In the genomic region with DNA sequence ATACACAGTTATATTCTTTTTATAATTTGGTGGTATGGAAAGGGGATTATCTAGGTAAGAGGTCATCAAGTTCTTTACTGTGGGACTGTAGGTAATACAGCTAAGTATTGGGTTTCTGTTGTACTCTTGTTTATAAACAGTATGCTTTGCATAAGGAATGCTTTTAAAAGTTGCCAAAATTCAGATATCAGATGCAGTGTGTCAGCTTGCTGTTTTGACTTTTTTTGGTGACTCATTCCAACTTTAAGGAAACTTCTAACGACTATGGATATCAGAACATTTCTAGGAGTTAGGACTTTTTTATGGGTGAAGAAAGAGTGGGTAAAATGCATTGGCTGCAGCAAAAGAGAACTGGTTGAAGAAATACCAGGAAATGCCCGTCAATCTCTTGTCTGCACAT, we compare ENCODE assay signal across 19 cellular contexts. TPM values are rescaled to one million over a fixed set of nuclear protein-coding genes. Genes with fewer than 3 reads are reported as not detected.
DNase-seq lines count a peak whose midpoint lies in the region; FAIRE-seq and TF ChIP-seq lines count a peak whose summit lies in the region.
"Had no signal": no experiment of that assay in that cellular context is flagged by ENCODE, and none has a peak within 500 bp of the region (broad histone marks: within the 10 kb centered on the region; RNA-seq: fewer than 3 reads in every experiment).

No MANE protein-coding gene starts in this region.

- H3K36me3 ChIP-seq in CD4-positive, alpha-beta memory T cell (ENCODE audit: insufficient read depth, low read length): no peaks in the 10 kb centered on the region
- H3K36me3 ChIP-seq in endothelial cell of umbilical vein (ENCODE audit: control insufficient read depth in 2 of 2, extremely low read depth in 1 of 2, insufficient read depth in 2 of 2, low read length in 2 of 2) (no peaks in the 10 kb centered on the region), osteoblast (ENCODE audit: insufficient read depth, low read length) (peaks cover 7% of the 10 kb centered on the region)
- H3K36me3 ChIP-seq: BE2C, Peyer's patch had no signal

- no peak overlapping the region for H3K9ac ChIP-seq in endothelial cell of umbilical vein (replicated peaks; ENCODE audit: extremely low read depth, insufficient read depth, low read length)
- H3K9ac ChIP-seq: KMS-11 had no signal

- H3K4me1 ChIP-seq in CD4-positive, alpha-beta memory T cell (ENCODE audit: insufficient read depth, low read length): peaks cover 32% of the 10 kb centered on the region
- peaks cover 24% of the 10 kb centered on the region for H3K4me1 ChIP-seq in endothelial cell of umbilical vein (ENCODE audit: control insufficient read depth, extremely low read depth, insufficient read depth, low read length)
- peaks cover 29% of the 10 kb centered on the region for H3K4me1 ChIP-seq in osteoblast (ENCODE audit: insufficient read depth, low read length)

- H3K4me1 Mint-ChIP-seq in CD4-positive, alpha-beta memory T cell: peaks cover 28 to 47% (median 32%) of the 10 kb centered on the region in 4 donors

- no TSS peak for BruUV-seq in endothelial cell of umbilical vein (replicated peaks; lab: Mats Ljungman, UMichigan)

- H3K9me1 ChIP-seq in endothelial cell of umbilical vein (replicated peaks; ENCODE audit: control insufficient read depth, extremely low read depth, insufficient read depth, low read length): no peaks in the 10 kb centered on the region

- FAIRE-seq in endothelial cell of umbilical vein (lab: Jason Lieb, UNC): no peak

- CTCF ChIA-PET in CD4-positive, alpha-beta memory T cell (lab: Charles Lee; ENCODE audit: partially characterized antibody): interaction anchor here (0.7 to 1.4 kb wide), 6 partner anchors 16 to 114 kb away, joined by 3 to 8 read pairs (median 4); a partner anchor contains a TSS
- CTCF ChIA-PET in endothelial cell of umbilical vein (lab: Charles Lee): no interaction called here

- no peaks in the 10 kb centered on the region for H3K27me3 Mint-ChIP-seq in CD4-positive, alpha-beta memory T cell

- H3K27ac ChIP-seq in CD4-positive, alpha-beta memory T cell (ENCODE audit: low read depth, low read length): no peak overlapping the region
- no peak overlapping the region for H3K27ac ChIP-seq in endothelial cell of umbilical vein (ENCODE audit: insufficient read depth, low read depth, low read length)
- no peak overlapping the region for H3K27ac ChIP-seq in osteoblast (ENCODE audit: low read depth, low read length)
- H3K27ac ChIP-seq: KMS-11, Peyer's patch had no signal

- no peak for DNase-seq in CD4-positive, alpha-beta memory T cell
- DNase-seq in HCEC 1CT (peak; percentile 41), endothelial cell of umbilical vein (ENCODE audit: low read depth, low spot score) (no peak), osteoblast (ENCODE audit: insufficient read length, low spot score, missing footprints) (peak; percentile 71), NCI-H774 (lab: John Stamatoyannopoulos, UW) (no peak), KBM-7 (no peak), globus pallidus (ENCODE audit: low spot score) (no peak)
- DNase-seq: ACHN, BE2C, H9, MM.1S, NCI-H1092 treated with DMSO at 0.1 percent for 48 hours, NCI-H2227 treated with DMSO at 0.1 percent for 48 hours, NCI-H524, Peyer's patch, Right ventricle myocardium superior had no signal

- intact Hi-C loops in CD4-positive, alpha-beta memory T cell (cut with micrococcal nuclease): no loop called here
- intact Hi-C loops in endothelial cell of umbilical vein (cut with micrococcal nuclease): no loop called here

- H3K79me2 ChIP-seq in endothelial cell of umbilical vein (ENCODE audit: control insufficient read depth, insufficient read depth, low read length): peaks cover 15% of the 10 kb centered on the region
- H3K79me2 ChIP-seq in osteoblast (ENCODE audit: insufficient read depth, low read length): peaks cover 57% of the 10 kb centered on the region

- no peaks in the 10 kb centered on the region for H3K9me3 ChIP-seq in CD4-positive, alpha-beta memory T cell (ENCODE audit: control insufficient read depth in 1 of 2, low read length in 2 of 2)
- H3K9me3 ChIP-seq in endothelial cell of umbilical vein (replicated peaks; ENCODE audit: control insufficient read depth, insufficient read depth, low read length): no peaks in the 10 kb centered on the region
- H3K9me3 ChIP-seq in osteoblast (ENCODE audit: low read depth, low read length): no peaks in the 10 kb centered on the region
- H3K9me3 ChIP-seq: BE2C, Peyer's patch had no signal

- H3K36me3 Mint-ChIP-seq in CD4-positive, alpha-beta memory T cell: peaks cover 0 to 23% of the 10 kb centered on the region in 2 donors

- in situ Hi-C loops in KBM-7 (cut with MboI; ENCODE audit: low pct_unique_long_range_greater_than_20kb, low sequenced_read_pairs): no loop called here

- H3K4me2 ChIP-seq in endothelial cell of umbilical vein (ENCODE audit: insufficient read depth, low read length): no peak overlapping the region
- H3K4me2 ChIP-seq in osteoblast (ENCODE audit: insufficient read depth, low read length): no peak overlapping the region

- POLR2A ChIA-PET in CD4-positive, alpha-beta memory T cell (lab: Charles Lee; ENCODE audit: partially characterized antibody): no interaction called here
- POLR2A ChIA-PET in endothelial cell of umbilical vein (lab: Charles Lee): no interaction called here

- dilution Hi-C loops in endothelial cell of umbilical vein (cut with MboI; ENCODE audit: extremely low pct_ligation_motif_present, low sequenced_read_pairs): no loop called here

- no peaks in the 10 kb centered on the region for H3K9me3 Mint-ChIP-seq in CD4-positive, alpha-beta memory T cell
- H3K9me3 Mint-ChIP-seq: H9; T-helper 1 cell treated with Interleukin-12 subunit alpha and Interleukin-12 subunit beta and Interleukin-4 antibody, amounts not matched to agents 30 μg/mL and 1 μg/mL, for 36 hours had no signal

- no peaks in the 10 kb centered on the region for H3K27me3 ChIP-seq in CD4-positive, alpha-beta memory T cell (ENCODE audit: insufficient read depth, low read length)
- H3K27me3 ChIP-seq in endothelial cell of umbilical vein (ENCODE audit: control insufficient read depth in 2 of 2, insufficient read depth in 2 of 2, low read length in 2 of 2) (no peaks in the 10 kb centered on the region), osteoblast (ENCODE audit: insufficient read depth, low read length) (no peaks in the 10 kb centered on the region)
- H3K27me3 ChIP-seq: BE2C, Peyer's patch had no signal

- H4K20me1 ChIP-seq in endothelial cell of umbilical vein (replicated peaks; ENCODE audit: control insufficient read depth, extremely low read depth, insufficient read depth, low read length) (no peaks in the 10 kb centered on the region), osteoblast (ENCODE audit: insufficient read depth, low read length) (peaks cover 9% of the 10 kb centered on the region)

- H3K4me3 Mint-ChIP-seq in CD4-positive, alpha-beta memory T cell: no peak overlapping the region
- H3K4me3 Mint-ChIP-seq: H9; T-helper 1 cell treated with Interleukin-12 subunit alpha and Interleukin-12 subunit beta and Interleukin-4 antibody, amounts not matched to agents 30 μg/mL and 1 μg/mL, for 36 hours had no signal

- no peak for TF ChIP-seq CTCF in endothelial cell of umbilical vein (IDR thresholded peaks at IDR 0.05; ENCODE audit: extremely low read depth in 1 of 2, insufficient read depth in 1 of 2, low read depth in 1 of 2, low read length in 2 of 2)
- TF ChIP-seq CTCF in osteoblast (IDR thresholded peaks at IDR 0.05; ENCODE audit: extremely low read depth, low read depth, low read length): no peak

- no peak for TF ChIP-seq POLR2A in endothelial cell of umbilical vein (IDR thresholded peaks at IDR 0.05; ENCODE audit: low read depth, low read length)

- peak overlapping the region in 5 of 7 donors; percentile 30 to 99 (median 86) for H3K27ac Mint-ChIP-seq in CD4-positive, alpha-beta memory T cell
- H3K27ac Mint-ChIP-seq: H9; T-helper 1 cell treated with Interleukin-12 subunit alpha and Interleukin-12 subunit beta and Interleukin-4 antibody, amounts not matched to agents 30 μg/mL and 1 μg/mL, for 36 hours had no signal

- H2AFZ ChIP-seq in endothelial cell of umbilical vein (ENCODE audit: low read depth, low read length) (no peak overlapping the region), osteoblast (ENCODE audit: low read length) (no peak overlapping the region)

- H3K4me3 ChIP-seq in CD4-positive, alpha-beta memory T cell (ENCODE audit: low read length in 2 of 2): no peak overlapping the region
- H3K4me3 ChIP-seq in endothelial cell of umbilical vein (replicated peaks in 1 of 3; ENCODE audit: insufficient read depth in 1 of 3, low read depth in 1 of 3, low read length in 3 of 3) (no peak overlapping the region), osteoblast (ENCODE audit: insufficient read depth, low read length) (no peak overlapping the region)
- H3K4me3 ChIP-seq: Peyer's patch had no signal

RNA-seq across cellular contexts. Expression of a gene that starts 2.8 kb away (rescaled TPM):
- total RNA-seq in CD4-positive, alpha-beta memory T cell: not detected
- not detected for polyA plus RNA-seq in CD4-positive, alpha-beta memory T cell
- total RNA-seq in endothelial cell of umbilical vein (not detected in 2 replicates), osteoblast (not detected in 2 replicates)
- not detected in 2 replicates for polyA plus RNA-seq in endothelial cell of umbilical vein
- not detected in 2 replicates for polyA plus RNA-seq in endothelial cell of umbilical vein (2011; cell fraction: cytosol; rRNA removed)
- not detected in 2 replicates for polyA plus RNA-seq in endothelial cell of umbilical vein (2011; cell fraction: nucleus; rRNA removed)
- polyA plus RNA-seq in endothelial cell of umbilical vein (2012): not detected in 2 replicates
- not detected in 2 replicates for polyA minus RNA-seq in endothelial cell of umbilical vein
- polyA minus RNA-seq in endothelial cell of umbilical vein (2011; cell fraction: cytosol; rRNA and poly(A)+ RNA removed): not detected
- polyA minus RNA-seq in endothelial cell of umbilical vein (2011; cell fraction: nucleus; rRNA and poly(A)+ RNA removed): not detected in 2 replicates
- total RNA-seq: Daoy, H9, Peyer's patch, Right ventricle myocardium superior had no signal

RNA-seq across cellular contexts. Expression of a gene that starts 45.8 kb away (rescaled TPM):
- total RNA-seq in CD4-positive, alpha-beta memory T cell: 100 to 1,000 TPM; 153 to 160 TPM
- 10 to 100 TPM; 13.4 to 25.1 TPM for polyA plus RNA-seq in CD4-positive, alpha-beta memory T cell
- total RNA-seq in endothelial cell of umbilical vein (27.1 and 34.7 TPM in 2 replicates), osteoblast (14.4 and 17.0 TPM in 2 replicates)
- polyA plus RNA-seq in endothelial cell of umbilical vein: 21.2 and 28.6 TPM in 2 replicates
- 8.6 and 9.0 TPM in 2 replicates for polyA plus RNA-seq in endothelial cell of umbilical vein (2011; cell fraction: cytosol; rRNA removed)
- polyA plus RNA-seq in endothelial cell of umbilical vein (2011; cell fraction: nucleus; rRNA removed): 77.3 and 82.2 TPM in 2 replicates
- 8.2 and 8.7 TPM in 2 replicates for polyA plus RNA-seq in endothelial cell of umbilical vein (2012)
- polyA minus RNA-seq in endothelial cell of umbilical vein: 78.3 and 88.7 TPM in 2 replicates
- 17.6 TPM for polyA minus RNA-seq in endothelial cell of umbilical vein (2011; cell fraction: cytosol; rRNA and poly(A)+ RNA removed)
- polyA minus RNA-seq in endothelial cell of umbilical vein (2011; cell fraction: nucleus; rRNA and poly(A)+ RNA removed): 167 and 237 TPM in 2 replicates

RNA-seq across cellular contexts. Expression of a gene that starts 45.8 kb away (rescaled TPM):
- 10 to 100 TPM; 40.2 TPM for total RNA-seq in CD4-positive, alpha-beta memory T cell
- 100 to 1,000 TPM in 1 of 2 donors, 10 to 100 TPM in 1; 85.5 to 142 TPM for polyA plus RNA-seq in CD4-positive, alpha-beta memory T cell
- 68.7 and 69.4 TPM in 2 replicates for total RNA-seq in endothelial cell of umbilical vein
- polyA plus RNA-seq in endothelial cell of umbilical vein: 11.6 and 16.9 TPM in 2 replicates
- 51.3 and 58.8 TPM in 2 replicates for polyA plus RNA-seq in endothelial cell of umbilical vein (2011; cell fraction: cytosol; rRNA removed)
- 17.3 and 22.5 TPM in 2 replicates for polyA plus RNA-seq in endothelial cell of umbilical vein (2011; cell fraction: nucleus; rRNA removed)
- 54.0 and 88.4 TPM in 2 replicates for polyA plus RNA-seq in endothelial cell of umbilical vein (2012)
- polyA minus RNA-seq in endothelial cell of umbilical vein: 13.8 and 14.6 TPM in 2 replicates
- polyA minus RNA-seq in endothelial cell of umbilical vein (2011; cell fraction: cytosol; rRNA and poly(A)+ RNA removed): 13.0 TPM
- 3.3 and 4.3 TPM in 2 replicates for polyA minus RNA-seq in endothelial cell of umbilical vein (2011; cell fraction: nucleus; rRNA and poly(A)+ RNA removed)
- total RNA-seq in osteoblast: 34.8 and 42.3 TPM in 2 replicates

Comparison
In these comparisons a context has a peak if more than half of its experiments do, and no peak if none do; other contexts are left out.
1. DNase-seq: peak in HCEC 1CT (single experiment) and osteoblast (single experiment); none in CD4-positive, alpha-beta memory T cell (0 of 5), endothelial cell of umbilical vein (single experiment), NCI-H774 (single experiment), KBM-7 (single experiment) and globus pallidus (single experiment).